33 cellular contexts compared by ENCODE assay signal in genomic region chr10:105885495-105885894, GRCh38.
"Had no signal": no experiment of that assay in that cellular context is flagged by ENCODE, and none has a peak within 500 bp of the region (broad histone marks: within the 10 kb centered on the region; RNA-seq: fewer than 3 reads in every experiment).

No MANE protein-coding gene starts in this region.

- DNase-seq: activated effector memory CD4-positive, alpha-beta T cell treated with anti-CD3 and anti-CD28 coated beads, Interleukin-2, amount 50 U/mL, for 16 hours; activated effector memory CD4-positive, alpha-beta T cell treated with Interleukin-2 at 50 U/mL for 16 hours; activated gamma-delta T cell; activated gamma-delta T cell treated with Interleukin-2 at 50 U/mL for 16 hours; activated naive CD4-positive, alpha-beta T cell; activated naive CD4-positive, alpha-beta T cell treated with anti-CD3 and anti-CD28 coated beads for 36 hours; activated naive CD4-positive, alpha-beta T cell treated with anti-CD3 and anti-CD28 coated beads, Interleukin-2, amount 10 ng/mL, durations not matched to agents 7 days and 5 days; activated naive CD4-positive, alpha-beta T cell treated with anti-CD3 and anti-CD28 coated beads, Interleukin-2, amount 50 U/mL, for 16 hours; activated naive CD4-positive, alpha-beta T cell treated with Interleukin-2 at 50 U/mL for 16 hours; activated naive CD8-positive, alpha-beta T cell treated with anti-CD3 and anti-CD28 coated beads for 36 hours; activated naive CD8-positive, alpha-beta T cell treated with anti-CD3 and anti-CD28 coated beads, Interleukin-2, amount 10 ng/mL, durations not matched to agents 7 days and 5 days; activated naive CD8-positive, alpha-beta T cell treated with anti-CD3 and anti-CD28 coated beads, Interleukin-2, amount 50 U/mL, for 24 hours; activated T-cell treated with anti-CD3 and anti-CD28 coated beads, Interleukin-2, amount 50 U/mL, for 24 hours; activated T-cell treated with anti-CD3 and anti-CD28 coated beads, Interleukin-2, amount 50 U/mL, for 4 hours; activated T-cell treated with anti-CD3 and anti-CD28 coated beads, Interleukin-2, amount 50 U/mL, for 48 hours; activated T-cell treated with anti-CD3 and anti-CD28 coated beads, Interleukin-2, amount 50 U/mL, for 72 hours; adrenal gland; amniotic stem cell; amygdala; anterior cingulate cortex; aorta; body of pancreas; brain microvascular endothelial cell; caudate nucleus; central memory CD4-positive, alpha-beta T cell; cerebellar nuclear complex had no signal

- ATAC-seq: activated naive CD4-positive, alpha-beta T cell treated with anti-CD3 and anti-CD28 coated beads, Interleukin-2, amount 50 U/mL, for 72 hours; activated naive CD8-positive, alpha-beta T cell treated with anti-CD3 and anti-CD28 coated beads, Interleukin-2, amount 50 U/mL, for 24 hours; activated T-cell treated with anti-CD3 and anti-CD28 coated beads, Interleukin-2, amount 50 U/mL, for 4 hours; activated T-cell treated with anti-CD3 and anti-CD28 coated beads, Interleukin-2, amount 50 U/mL, for 72 hours; activated T-helper 17 cell treated with anti-CD3 and anti-CD28 coated beads, Interleukin-2, amount 50 U/mL, for 72 hours; body of pancreas had no signal

- H3K4me3 ChIP-seq: adrenal gland, ascending aorta, body of pancreas, breast epithelium, cardiac muscle cell had no signal

- H3K27me3 ChIP-seq: adrenal gland, ascending aorta, body of pancreas, brain microvascular endothelial cell, breast epithelium, cardiac muscle cell had no signal

- FAIRE-seq: astrocyte, bronchial epithelial cell had no signal

- H3K9me3 ChIP-seq: adrenal gland, ascending aorta, breast epithelium had no signal

- H3K4me1 ChIP-seq: adrenal gland, ascending aorta, body of pancreas, breast epithelium had no signal

- H3K27ac ChIP-seq: adrenal gland, ascending aorta, body of pancreas, brain microvascular endothelial cell, breast epithelium, cardiac muscle cell had no signal

- H3K36me3 ChIP-seq: adrenal gland, ascending aorta, brain microvascular endothelial cell, breast epithelium, cardiac muscle cell had no signal
